ENCODE assay signal across 1 cellular context in the genomic region with DNA sequence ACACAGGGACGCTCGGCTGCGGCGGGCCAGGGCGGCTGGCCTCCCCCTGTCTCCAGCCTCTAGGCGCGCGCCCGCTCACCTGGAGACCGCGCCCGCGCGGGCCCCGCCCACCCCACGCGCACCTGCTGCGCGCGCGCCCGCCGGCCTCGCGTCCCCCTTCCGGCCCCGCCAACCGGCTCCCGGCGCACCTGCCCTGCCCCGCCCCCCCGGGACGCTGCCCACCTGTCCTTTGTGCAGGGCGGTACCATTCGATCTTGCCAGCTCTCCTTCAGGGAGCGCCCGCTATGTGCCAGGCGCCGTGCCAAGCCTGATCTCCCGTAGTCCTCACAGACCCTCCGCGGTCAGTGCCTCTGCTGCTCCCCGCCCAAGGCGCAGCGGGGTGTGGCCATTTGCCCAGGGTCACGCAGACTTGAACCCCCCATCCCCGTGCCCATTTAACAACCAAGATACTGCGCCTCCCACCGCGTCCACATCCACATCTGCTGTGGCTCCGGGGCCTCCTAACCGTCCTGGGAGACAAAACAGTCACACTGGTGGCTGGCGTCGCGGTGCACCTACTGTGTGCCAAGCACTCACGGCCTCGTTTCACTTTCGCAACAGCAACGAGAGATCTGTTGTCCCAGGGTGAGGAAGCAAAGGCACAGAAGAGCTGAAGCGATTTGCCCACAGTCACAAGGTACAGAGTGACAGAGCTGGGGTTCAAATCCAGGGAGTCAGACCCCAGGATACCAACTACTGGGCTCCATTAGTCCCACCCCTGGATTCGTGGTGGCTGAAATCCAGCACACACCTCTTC.
TF ChIP-seq lines count a peak whose summit lies in the region.

No MANE protein-coding gene starts in this region.

TF ChIP-seq in HepG2, 621 proteins besides CTCF, POLR2A, EP300 and RAD21 (continued from another document):
- TF ChIP-seq, protein P1, sequence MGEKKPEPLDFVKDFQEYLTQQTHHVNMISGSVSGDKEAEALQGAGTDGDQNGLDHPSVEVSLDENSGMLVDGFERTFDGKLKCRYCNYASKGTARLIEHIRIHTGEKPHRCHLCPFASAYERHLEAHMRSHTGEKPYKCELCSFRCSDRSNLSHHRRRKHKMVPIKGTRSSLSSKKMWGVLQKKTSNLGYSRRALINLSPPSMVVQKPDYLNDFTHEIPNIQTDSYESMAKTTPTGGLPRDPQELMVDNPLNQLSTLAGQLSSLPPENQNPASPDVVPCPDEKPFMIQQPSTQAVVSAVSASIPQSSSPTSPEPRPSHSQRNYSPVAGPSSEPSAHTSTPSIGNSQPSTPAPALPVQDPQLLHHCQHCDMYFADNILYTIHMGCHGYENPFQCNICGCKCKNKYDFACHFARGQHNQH (CRISPR knock-in tag; IDR thresholded peaks at IDR 0.05), result 0 out of 2 replicates have a peak, but pooled peaks have one; percentile 6
- TF ChIP-seq ZSCAN30 (CRISPR knock-in tag; IDR thresholded peaks at IDR 0.05), result no peak
- TF ChIP-seq ZNF34 (CRISPR knock-in tag; IDR thresholded peaks at IDR 0.05; ENCODE audit: borderline replicate concordance), result no peak
- 0 out of 2 replicates have a peak, but pooled peaks have one; percentile 32 for TF ChIP-seq ZBTB1 (CRISPR knock-in tag; IDR thresholded peaks at IDR 0.05; ENCODE audit: borderline replicate concordance)
- TF ChIP-seq NONO (IDR thresholded peaks at IDR 0.05), result no peak
- peak; percentile 78 for TF ChIP-seq NONO (CRISPR knock-in tag; conservative IDR thresholded peaks at IDR 0.05)
